Comparison of ENCODE assay signal across 1 cellular context in genomic region chr1:209790286-209791193, GRCh38.
TF ChIP-seq lines count a peak whose summit lies in the region.

No MANE protein-coding gene starts in this region.

TF ChIP-seq in SK-N-SH treated with all-trans-retinoic acid at 6 μM for 48 hours, 23 proteins besides CTCF, POLR2A, EP300 and RAD21 (continued from another document):
- TF ChIP-seq CREB5 (CRISPR knock-in tag; IDR thresholded peaks at IDR 0.05; ENCODE audit: low read depth) (no peak), ESRRG (CRISPR knock-in tag; IDR thresholded peaks at IDR 0.05) (no peak), CSRNP3 (CRISPR knock-in tag; IDR thresholded peaks at IDR 0.05) (no peak), POU6F1 (CRISPR knock-in tag; IDR thresholded peaks at IDR 0.05; ENCODE audit: borderline replicate concordance, low read depth) (no peak), ZFP3 (CRISPR knock-in tag; IDR thresholded peaks at IDR 0.05) (no peak), ZNF8 (CRISPR knock-in tag; IDR thresholded peaks at IDR 0.05) (no peak), CSDC2 (CRISPR knock-in tag; IDR thresholded peaks at IDR 0.05) (no peak), TCF4 (CRISPR knock-in tag; IDR thresholded peaks at IDR 0.05; ENCODE audit: borderline replicate concordance) (no peak), ZNF565 (CRISPR knock-in tag; conservative IDR thresholded peaks at IDR 0.05; ENCODE audit: low read depth) (no peak), SNAI2 (CRISPR knock-in tag; IDR thresholded peaks at IDR 0.05) (no peak), ARNTL (CRISPR knock-in tag; IDR thresholded peaks at IDR 0.05; ENCODE audit: borderline replicate concordance, low read depth) (no peak), GLIS3 (CRISPR knock-in tag; IDR thresholded peaks at IDR 0.05) (no peak), ZNF70 (CRISPR knock-in tag; IDR thresholded peaks at IDR 0.05) (no peak), TOX (CRISPR knock-in tag; IDR thresholded peaks at IDR 0.05; ENCODE audit: borderline replicate concordance) (no peak)
